In the genomic region with DNA sequence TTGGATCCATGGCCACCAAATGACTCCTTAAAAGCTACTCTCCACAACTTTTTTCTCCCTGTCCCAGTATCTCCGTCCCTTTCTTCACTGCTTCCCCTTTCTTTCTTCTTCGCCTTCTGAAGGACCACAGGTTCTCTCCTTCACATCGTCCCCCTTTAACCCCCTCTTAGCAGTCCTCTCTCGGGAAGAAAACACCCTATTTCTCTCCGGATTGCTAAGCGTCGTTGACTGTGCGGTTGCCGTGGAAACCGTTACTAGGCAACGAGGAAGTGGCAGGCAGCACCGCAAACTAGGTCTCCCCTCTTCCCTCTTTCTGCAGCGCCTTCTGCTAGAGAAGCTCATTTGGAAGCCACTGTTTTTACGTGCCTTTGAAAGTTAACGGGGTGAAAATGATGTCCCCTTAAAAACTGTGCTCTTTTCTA, we compare ENCODE assay signal across 8 cellular contexts. TPM values are rescaled to one million over a fixed set of nuclear protein-coding genes. Genes with fewer than 3 reads are reported as not detected.
A peak's percentile ranks its signal among the peaks of the same experiment; 100 is the strongest.
DNase-seq lines count a peak whose midpoint lies in the region; ATAC-seq and TF ChIP-seq lines count a peak whose summit lies in the region.

A gene with protein sequence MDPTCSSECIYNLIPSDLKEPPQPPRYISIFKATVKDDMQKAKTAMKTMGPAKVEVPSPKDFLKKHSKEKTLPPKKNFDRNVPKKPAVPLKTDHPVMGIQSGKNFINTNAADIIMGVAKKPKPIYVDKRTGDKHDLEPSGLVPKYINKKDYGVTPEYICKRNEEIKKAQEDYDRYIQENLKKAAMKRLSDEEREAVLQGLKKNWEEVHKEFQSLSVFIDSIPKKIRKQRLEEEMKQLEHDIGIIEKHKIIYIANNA (minus strand): TSS at position 232 of the 422 bp plus-strand sequence. CDS start 222 bp downstream, at position 10.

- peak within 1 kb of the TSS; percentile 98 for H3K4me2 ChIP-seq in parathyroid adenoma (ENCODE audit: low read length)

- peak within 1 kb of the TSS; percentile 72 to 98 (median 92) for H3K27ac ChIP-seq in heart left ventricle
- H3K27ac ChIP-seq in parathyroid adenoma, result peak within 1 kb of the TSS; percentile 86
- H3K27ac ChIP-seq in tibial artery, result peak within 1 kb of the TSS; percentile 83

- peak within 1 kb of the TSS; percentile 90 for H3K9ac ChIP-seq in adipocyte (ENCODE audit: low read length)
- H3K9ac ChIP-seq in parathyroid adenoma, result peak within 1 kb of the TSS; percentile 70

- H3K36me3 ChIP-seq in adipocyte (ENCODE audit: control insufficient read depth, insufficient read depth, low read length, severe bottlenecking) (no peaks in the 10 kb centered on the region), heart left ventricle (no peaks in the 10 kb centered on the region), parathyroid adenoma (ENCODE audit: control insufficient read depth, insufficient read depth, low read length) (no peaks in the 10 kb centered on the region), tibial artery (no peaks in the 10 kb centered on the region)

- H3K4me1 ChIP-seq in adipocyte (ENCODE audit: control insufficient read depth, insufficient read depth, low read length), result peaks cover 15% of the 10 kb centered on the region
- peaks cover 0 to 23% (median 9%) of the 10 kb centered on the region in 12 donors for H3K4me1 ChIP-seq in heart left ventricle
- H3K4me1 ChIP-seq in parathyroid adenoma, result peaks cover 8% of the 10 kb centered on the region
- peaks cover 0 to 13% (median 2%) of the 10 kb centered on the region in 4 donors for H3K4me1 ChIP-seq in tibial artery

- no peak for TF ChIP-seq POLR2A in heart left ventricle (IDR thresholded peaks at IDR 0.05)

- peak within 1 kb of the TSS; percentile 70 for H2AFZ ChIP-seq in parathyroid adenoma

- H3K9me3 ChIP-seq in adipocyte (ENCODE audit: control insufficient read depth, low read length) (no peaks in the 10 kb centered on the region), heart left ventricle (no peaks in the 10 kb centered on the region), parathyroid adenoma (ENCODE audit: control insufficient read depth, low read length) (no peaks in the 10 kb centered on the region), tibial artery (no peaks in the 10 kb centered on the region)

- peak; percentile 94 for DNase-seq in NCI-H1436 (lab: John Stamatoyannopoulos, UW)
- peak; percentile 87 for DNase-seq in SW480 (ENCODE audit: low spot score)
- DNase-seq in adipocyte (ENCODE audit: low read depth), result peak; percentile 96
- DNase-seq in heart left ventricle, result peak; percentile 90 to 96 (median 90)
- DNase-seq in tibial artery, result peak; percentile 91 to 93

- no peaks in the 10 kb centered on the region for H3K27me3 ChIP-seq in adipocyte (replicated peaks; ENCODE audit: control insufficient read depth, insufficient read depth, low read length)
- no peaks in the 10 kb centered on the region for H3K27me3 ChIP-seq in heart left ventricle
- H3K27me3 ChIP-seq in parathyroid adenoma (ENCODE audit: control insufficient read depth, insufficient read depth, low read length), result no peaks in the 10 kb centered on the region
- no peaks in the 10 kb centered on the region for H3K27me3 ChIP-seq in tibial artery

- TF ChIP-seq CTCF in GM12875 (IDR thresholded peaks at IDR 0.05; ENCODE audit: borderline replicate concordance, insufficient read depth, low read depth, low read length), result no peak
- TF ChIP-seq CTCF in heart left ventricle (IDR thresholded peaks at IDR 0.05), result no peak
- TF ChIP-seq CTCF in parathyroid adenoma (IDR thresholded peaks at IDR 0.05), result no peak
- no peak for TF ChIP-seq CTCF in tibial artery (IDR thresholded peaks at IDR 0.05)

- peak within 1 kb of the TSS; percentile 40 for H3K4me3 ChIP-seq in GM12875 (ENCODE audit: low read depth, low read length)
- peak within 1 kb of the TSS; percentile 94 for H3K4me3 ChIP-seq in adipocyte (ENCODE audit: low read length)
- H3K4me3 ChIP-seq in heart left ventricle, result peak within 1 kb of the TSS; percentile 41 to 80 (median 68)
- H3K4me3 ChIP-seq in parathyroid adenoma (ENCODE audit: low read depth, low read length), result peak within 1 kb of the TSS; percentile 60
- peak within 1 kb of the TSS; percentile 66 to 70 for H3K4me3 ChIP-seq in tibial artery

- ATAC-seq in HG02852 (IDR thresholded peaks at IDR 0.05; ENCODE audit: unreplicated experiment) (peak; percentile 67), heart left ventricle (peak; percentile 45 to 61 (median 60))

- intact Hi-C loops in heart left ventricle (cut with DNase I), result loop anchor here in 6 of 10 donors (1.0 to 10.0 kb wide), 9 partner anchors 65 to 381 kb away; a partner anchor contains a TSS
- intact Hi-C loops in tibial artery (cut with DNase I; ENCODE audit: low total_unique reads), result loop anchor here (5.0 kb wide), 1 partner anchor 294 kb away; a partner anchor contains a TSS

- no peaks in the 10 kb centered on the region for H3K79me2 ChIP-seq in parathyroid adenoma

- 1 to 2% (median 1%) methylated on average over 15 of the region's 15 CpGs for WGBS in heart left ventricle, 4 donors

RNA-seq across cellular contexts. Expression of the gene that starts here (rescaled TPM):
- total RNA-seq in heart left ventricle, result under 1 TPM in 3 of 9 donors, not detected in 6; 0.12 to 0.20 (median 0.18) TPM
- under 1 TPM in 1 of 2 donors, not detected in 1; 0.19 TPM for polyA plus RNA-seq in heart left ventricle

Comparison
In these comparisons a context has a peak if more than half of its experiments do, and no peak if none do; other contexts are left out.
1. Peak in every context shown above with its lines: DNase-seq, ATAC-seq, H3K4me3 ChIP-seq and H3K27ac ChIP-seq.
2. Peak in DNase-seq, ATAC-seq, H3K4me3 ChIP-seq and H3K27ac ChIP-seq in heart left ventricle; RNA of the gene not detected or under 1 TPM.
3. H3K4me3 ChIP-seq: peak in every context shown above with its lines; median percentile 94 in adipocyte; 68 in heart left ventricle; 68 in tibial artery; 60 in parathyroid adenoma; 40 in GM12875.